In the genomic region with DNA sequence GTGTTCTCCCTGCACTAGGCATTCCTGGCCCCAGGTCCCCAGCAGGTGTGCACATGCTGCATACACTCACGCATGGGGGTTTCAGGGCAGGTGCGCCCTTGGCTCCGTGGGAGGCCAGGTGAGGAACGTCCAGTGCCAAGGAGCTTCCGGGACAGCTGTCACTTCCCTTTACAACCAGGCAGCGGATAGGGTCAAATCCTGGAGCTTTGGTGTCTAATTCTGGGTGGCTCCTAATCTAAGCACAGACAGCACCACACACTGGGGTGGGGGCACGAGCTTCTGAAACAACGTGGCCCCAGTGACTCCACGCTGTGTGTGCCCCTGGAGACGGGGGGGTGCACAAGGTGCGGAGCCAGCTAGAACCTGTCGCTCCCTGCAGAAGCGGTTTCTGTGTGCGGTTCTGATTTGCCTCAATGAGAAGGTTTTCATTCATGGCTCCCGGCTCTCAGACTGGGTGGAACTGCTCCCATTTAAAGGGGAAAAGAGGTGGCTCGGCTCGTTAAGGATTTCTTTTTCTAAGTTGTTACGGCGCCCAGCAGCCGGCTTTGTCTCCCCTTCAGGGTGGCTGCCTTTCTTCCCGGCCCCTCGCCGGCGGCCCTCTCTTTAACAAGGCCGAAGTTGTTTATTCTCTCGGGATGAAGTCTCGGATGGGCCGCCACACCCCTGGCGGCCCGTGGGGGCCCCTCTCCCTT, we compare ENCODE assay signal across 20 cellular contexts. TPM values are rescaled to one million over a fixed set of nuclear protein-coding genes. Genes with fewer than 3 reads are reported as not detected.
DNase-seq lines count a peak whose midpoint lies in the region; ATAC-seq, FAIRE-seq and TF ChIP-seq lines count a peak whose summit lies in the region.
"Had no signal": no experiment of that assay in that cellular context is flagged by ENCODE, and none has a peak within 500 bp of the region (broad histone marks: within the 10 kb centered on the region; RNA-seq: fewer than 3 reads in every experiment).

No MANE protein-coding gene starts in this region.

- H3K4me1 ChIP-seq in A549: peaks cover 68% of the 10 kb centered on the region
- H3K4me1 ChIP-seq in HCT116 (ENCODE audit: control insufficient read depth in 1 of 2, insufficient read depth in 2 of 2, low read length in 2 of 2): peaks cover 10 to 61% of the 10 kb centered on the region in 2 experiments
- H3K4me1 ChIP-seq in Panc1 (ENCODE audit: control insufficient read depth, insufficient read depth, low read length): peaks cover 28% of the 10 kb centered on the region
- H3K4me1 ChIP-seq in HepG2 (ENCODE audit: insufficient read depth, low read length): peaks cover 35% of the 10 kb centered on the region

- intact Hi-C loops in HCT116 (cut with micrococcal nuclease) (no loop called here), Panc1 (cut with micrococcal nuclease; ENCODE audit: unreplicated experiment) (no loop called here), HepG2 (cut with micrococcal nuclease; ENCODE audit: unreplicated experiment) (loop anchor here (10.0 kb wide), 2 partner anchors 151 to 541 kb away; no protein-coding TSS in a partner anchor), dorsolateral prefrontal cortex (cut with DNase I) (loop anchor here (2.0 to 10.0 kb wide), 2 partner anchors 27 to 201 kb away; no protein-coding TSS in a partner anchor)

- RAD21 ChIA-PET in HCT116 (lab: Charles Lee; ENCODE audit: low non-redundant PET in 1 of 2, low total read pairs in 2 of 2, uncharacterized antibody in 2 of 2, unreplicated experiment in 2 of 2): no interaction called here

- H3K9me3 ChIP-seq in A549 (no peaks in the 10 kb centered on the region), HCT116 (ENCODE audit: control insufficient read depth in 1 of 2, insufficient read depth in 1 of 2, low read depth in 1 of 2, low read length in 2 of 2) (no peaks in the 10 kb centered on the region), Panc1 (ENCODE audit: control insufficient read depth, insufficient read depth, low read depth, low read length) (no peaks in the 10 kb centered on the region), HepG2 (ENCODE audit: low read length) (no peaks in the 10 kb centered on the region)

- ATAC-seq in A549 (no peak), HCT116 (0 out of 2 replicates have a peak, but pooled peaks have one; percentile 0), Panc1 (no peak), HepG2 (no peak), esophagus mucosa (no peak)

- no peaks in the 10 kb centered on the region for H3K9me2 ChIP-seq in HCT116 (ENCODE audit: insufficient read depth)

- TF ChIP-seq CTCF in A549 (IDR thresholded peaks at IDR 0.05): no peak
- TF ChIP-seq CTCF in HCT116 (IDR thresholded peaks at IDR 0.05 in 2 of 3, conservative IDR thresholded peaks at IDR 0.05 in 1 of 3; ENCODE audit: borderline replicate concordance in 1 of 3, insufficient read depth in 1 of 3, low read depth in 2 of 3, low read length in 2 of 3): no peak
- no peak for TF ChIP-seq CTCF in Panc1 (IDR thresholded peaks at IDR 0.05)
- no peak for TF ChIP-seq CTCF in HepG2 (CRISPR knock-in tag; IDR thresholded peaks at IDR 0.05)
- TF ChIP-seq CTCF in dorsolateral prefrontal cortex (IDR thresholded peaks at IDR 0.05 in 54 of 56, conservative IDR thresholded peaks at IDR 0.05 in 2 of 56; ENCODE audit: low read depth in 1 of 56, partially characterized antibody in 56 of 56): no peak

- CTCF ChIA-PET in A549 (lab: Yijun Ruan, JAX): interaction anchor here (0.7 to 8.0 kb wide), 13 partner anchors 12 to 557 kb away, joined by 3 to 262 read pairs (median 6); a partner anchor contains a TSS
- CTCF ChIA-PET in HCT116 (lab: Charles Lee): no interaction called here
- CTCF ChIA-PET in Panc1 (lab: Charles Lee): interaction anchor here (0.6 kb wide), 1 partner anchor 196 kb away, joined by 3 read pairs; no protein-coding TSS in a partner anchor
- CTCF ChIA-PET in HepG2 (lab: Yijun Ruan, JAX; ENCODE audit: low intra/inter-chr PET ratio, low total read pairs): interaction anchor here (4.1 kb wide), 1 partner anchor 25 kb away, joined by 26 read pairs; no protein-coding TSS in a partner anchor

- peak overlapping the region; percentile 100; the same call in 1 of the 2 replicates for H3K9ac ChIP-seq in HCT116 (ENCODE audit: low read length)
- H3K9ac ChIP-seq in HepG2 (ENCODE audit: insufficient read depth, low read depth, low read length): no peak overlapping the region

- TF ChIP-seq RAD21 in A549 (conservative IDR thresholded peaks at IDR 0.05 in 1 of 2, IDR thresholded peaks at IDR 0.05 in 1 of 2): no peak
- TF ChIP-seq RAD21 in HCT116 (IDR thresholded peaks at IDR 0.05; ENCODE audit: low read depth): no peak
- no peak for TF ChIP-seq RAD21 in HepG2 (CRISPR knock-in tag; IDR thresholded peaks at IDR 0.05)

- FAIRE-seq in A549 (lab: Jason Lieb, UNC): no peak
- no peak for FAIRE-seq in HepG2 (lab: Jason Lieb, UNC)
- FAIRE-seq: G401.6, RCC 7860 had no signal

- H3K4me3 ChIP-seq in A549 (no peak overlapping the region), HCT116 (replicated peaks in 1 of 2; ENCODE audit: low read depth in 1 of 2, low read length in 2 of 2) (no peak overlapping the region), Panc1 (ENCODE audit: low read depth in 2 of 2, low read length in 2 of 2) (no peak overlapping the region), HepG2 (replicated peaks in 1 of 3; ENCODE audit: insufficient read depth in 1 of 3, low read depth in 2 of 3, low read length in 3 of 3) (no peak overlapping the region), dorsolateral prefrontal cortex (no peak overlapping the region)

- in situ Hi-C loops in Panc1 (cut with HindIII; ENCODE audit: low pct_unique_long_range_greater_than_20kb, low sequenced_read_pairs) (no loop called here), HepG2 (cut with HindIII; ENCODE audit: extremely low pct_ligation_motif_present, low pct_unique_long_range_greater_than_20kb) (loop anchor here (25.0 kb wide), 1 partner anchor 209 kb away; no protein-coding TSS in a partner anchor)

- H3K79me2 ChIP-seq in HCT116 (ENCODE audit: insufficient read depth, low read length) (peaks cover 100% of the 10 kb centered on the region), HepG2 (ENCODE audit: insufficient read depth, low read length) (peaks cover 40% of the 10 kb centered on the region)

- POLR2A ChIA-PET in A549 (lab: Yijun Ruan, JAX) (interaction anchor here (0.9 to 8.9 kb wide), 2 partner anchors 350 to 514 kb away, joined by 3 to 188 read pairs; a partner anchor contains a TSS), HCT116 (lab: Charles Lee) (no interaction called here), Panc1 (lab: Charles Lee) (interaction anchor here (0.6 kb wide), 1 partner anchor 350 kb away, joined by 4 read pairs; no protein-coding TSS in a partner anchor), HepG2 (lab: Yijun Ruan, JAX) (interaction anchor here (0.8 to 5.5 kb wide), 4 partner anchors 9 to 29 kb away, joined by 3 to 40 read pairs (median 20); a partner anchor contains a TSS)

- DNase-seq in A549 (ENCODE audit: low read depth in 1 of 2, low spot score in 1 of 2): no peak
- no peak for DNase-seq in HCT116 (ENCODE audit: low read depth, low spot score)
- DNase-seq in Panc1 (ENCODE audit: low read depth, low spot score): no peak
- no peak for DNase-seq in HepG2 (ENCODE audit: low spot score)
- no peak for DNase-seq in dorsolateral prefrontal cortex
- DNase-seq in NCI-H187 treated with DMSO at 0.1 percent for 48 hours (lab: John Stamatoyannopoulos, UW): no peak
- DNase-seq in central memory CD4-positive, alpha-beta T cell: no peak
- DNase-seq: activated naive CD4-positive, alpha-beta T cell; cerebellar nuclear complex; erythroblast; Kasumi-1; NCI-H2171 treated with DMSO at 0.1 percent for 48 hours; stimulated activated naive CD4-positive, alpha-beta T cell; T-helper 9 cell had no signal

- no peak for TF ChIP-seq POLR2A in A549 (IDR thresholded peaks at IDR 0.05; ENCODE audit: low read length)
- no peak for TF ChIP-seq POLR2A in HCT116 (IDR thresholded peaks at IDR 0.05; ENCODE audit: borderline replicate concordance, extremely low read depth, insufficient read depth, insufficient read length)
- TF ChIP-seq POLR2A in HepG2 (IDR thresholded peaks at IDR 0.05; ENCODE audit: insufficient read depth in 1 of 2, low read depth in 2 of 2, low read length in 2 of 2): peak in 1 of 2 experiments; percentile 31; a peak in 1 of 4 replicates

- H4K20me1 ChIP-seq in HCT116 (ENCODE audit: insufficient read depth) (peaks cover 44% of the 10 kb centered on the region; the same call in 1 of the 2 replicates), HepG2 (ENCODE audit: insufficient read depth, low read length) (peaks cover 42% of the 10 kb centered on the region)

- no peak for TF ChIP-seq EP300 in A549 (IDR thresholded peaks at IDR 0.05)
- TF ChIP-seq EP300 in HepG2 (IDR thresholded peaks at IDR 0.05; ENCODE audit: low read depth in 2 of 2, low read length in 2 of 2): no peak
- TF ChIP-seq EP300 in HepG2 (CRISPR knock-in tag; IDR thresholded peaks at IDR 0.05; ENCODE audit: borderline replicate concordance): no peak

- H2AFZ ChIP-seq in HCT116 (ENCODE audit: low read depth, low read length, poor library complexity, severe bottlenecking) (no peak overlapping the region), HepG2 (ENCODE audit: low read length) (no peak overlapping the region)

- H3K27me3 ChIP-seq in HCT116 (ENCODE audit: insufficient read depth, low read length) (no peaks in the 10 kb centered on the region), Panc1 (ENCODE audit: control insufficient read depth, insufficient read depth, low read length) (no peaks in the 10 kb centered on the region), HepG2 (ENCODE audit: control insufficient read depth in 1 of 2, insufficient read depth in 2 of 2, low read length in 2 of 2) (no peaks in the 10 kb centered on the region; a peak in 1 of 5 replicates), dorsolateral prefrontal cortex (peaks cover 0 to 51% (median 22%) of the 10 kb centered on the region in 45 donors)

- H3K27ac ChIP-seq in A549: peak overlapping the region in 1 of 2 experiments; percentile 96; a peak in 3 of 6 replicates
- peak overlapping the region; percentile 36; the same call in 1 of the 2 replicates for H3K27ac ChIP-seq in HCT116 (ENCODE audit: low read depth, low read length)
- no peak overlapping the region for H3K27ac ChIP-seq in Panc1 (ENCODE audit: low read length)
- H3K27ac ChIP-seq in HepG2 (ENCODE audit: extremely low read length, insufficient read depth, low read length): no peak overlapping the region
- H3K27ac ChIP-seq in dorsolateral prefrontal cortex: no peak overlapping the region

- H3K36me3 ChIP-seq in HCT116 (ENCODE audit: control insufficient read depth in 1 of 2, insufficient read depth in 2 of 2, low read length in 2 of 2) (peaks cover 41 to 73% of the 10 kb centered on the region in 2 experiments), Panc1 (ENCODE audit: control insufficient read depth, insufficient read depth, low read length) (peaks cover 18% of the 10 kb centered on the region; the same call in 1 of the 2 replicates), HepG2 (replicated peaks in 1 of 2; ENCODE audit: control insufficient read depth in 1 of 2, insufficient read depth in 2 of 2, low read length in 2 of 2) (peaks cover 34 to 65% of the 10 kb centered on the region in 2 experiments)

- BruUV-seq in HCT116 (replicated peaks; lab: Mats Ljungman, UMichigan): no TSS peak
- BruUV-seq in Panc1 (replicated peaks; lab: Mats Ljungman, UMichigan): TSS peak; percentile 0
- BruUV-seq in HepG2 (replicated peaks; lab: Mats Ljungman, UMichigan): no TSS peak

- WGBS in A549 (ENCODE audit: missing lambda C conversion rate): 84% methylated on average over 28 of the region's 30 CpGs
- WGBS in HepG2 (ENCODE audit: low lambda C conversion rate): 95% methylated on average over 21 of the region's 30 CpGs

- peak overlapping the region; percentile 88 for H3K4me2 ChIP-seq in A549
- no peak overlapping the region for H3K4me2 ChIP-seq in HCT116 (ENCODE audit: low read length)
- H3K4me2 ChIP-seq in HepG2 (ENCODE audit: low read depth, low read length): no peak overlapping the region

RNA-seq across cellular contexts. Expression of a gene that starts 5.0 kb away (rescaled TPM):
- polyA plus RNA-seq in A549 (2011; rRNA removed): 106 and 136 TPM in 2 replicates
- polyA plus RNA-seq in A549 (2012; cell fraction: cytosol; rRNA removed): 219 and 249 TPM in 2 replicates
- 343 and 460 TPM in 2 replicates for polyA plus RNA-seq in A549 (2012; cell fraction: nucleus; rRNA removed)
- 125 to 157 TPM (median 131 TPM) in 3 replicates for polyA plus RNA-seq in A549 (2017; fragmentation: RNase III; extraction: RNeasy Plus Mini Kit Qiagen cat#74134 plus additional on column Dnase treatment)
- polyA minus RNA-seq in A549 (2011; rRNA and poly(A)+ RNA removed): 276 and 347 TPM in 2 replicates
- total RNA-seq in HCT116 (2021; ENCODE audit: unreplicated experiment): 601 TPM
- 284 and 460 TPM in 2 replicates for polyA plus RNA-seq in HCT116 (2012)
- total RNA-seq in Panc1 (2021; ENCODE audit: unreplicated experiment): 259 TPM
- polyA plus RNA-seq in Panc1 (2012; ENCODE audit: insufficient read length): 275 TPM
- total RNA-seq in HepG2 (2016; rRNA removed; fragmentation: Illumina TruSeq; extraction: Trizol): 107 and 117 TPM in 2 replicates
- total RNA-seq in HepG2 (2016; cell fraction: cytosol; rRNA removed; fragmentation: Illumina TruSeq; extraction: Trizol; ENCODE audit: low read depth): 18.0 and 19.0 TPM in 2 replicates
- 91.6 and 108 TPM in 2 replicates for total RNA-seq in HepG2 (2016; cell fraction: insoluble cytoplasmic fraction; rRNA removed; fragmentation: Illumina TruSeq; extraction: Trizol)
- 58.9 and 60.9 TPM in 2 replicates for total RNA-seq in HepG2 (2016; cell fraction: membrane; rRNA removed; fragmentation: Illumina TruSeq; extraction: Trizol)
- total RNA-seq in HepG2 (2016; cell fraction: nucleus; rRNA removed; fragmentation: Illumina TruSeq; extraction: Trizol): 68.6 and 72.9 TPM in 2 replicates
- 126 and 136 TPM in 2 replicates for polyA plus RNA-seq in HepG2 (2011; rRNA removed)
- 73.2 and 112 TPM in 2 replicates for polyA plus RNA-seq in HepG2 (2011; cell fraction: cytosol; rRNA removed)
- 161 and 292 TPM in 2 replicates for polyA plus RNA-seq in HepG2 (2011; cell fraction: nucleus; rRNA removed)
- 60.9 and 65.2 TPM in 2 replicates for polyA plus RNA-seq in HepG2 (2012)
- polyA plus RNA-seq in HepG2 (2016; cell fraction: cytosol; fragmentation: Illumina TruSeq; extraction: Trizol; ENCODE audit: low read depth): 10.4 and 11.6 TPM in 2 replicates
- polyA plus RNA-seq in HepG2 (2016; cell fraction: insoluble cytoplasmic fraction; fragmentation: Illumina TruSeq; extraction: Trizol; ENCODE audit: low read depth): 75.4 and 106 TPM in 2 replicates
- 24.6 and 25.9 TPM in 2 replicates for polyA plus RNA-seq in HepG2 (2016; cell fraction: membrane; fragmentation: Illumina TruSeq; extraction: Trizol; ENCODE audit: low read depth)
- 90.1 and 100 TPM in 2 replicates for polyA plus RNA-seq in HepG2 (2016; cell fraction: nucleus; fragmentation: Illumina TruSeq; extraction: Trizol; ENCODE audit: insufficient read depth, low read depth)
- 30.5 and 379 TPM in 2 replicates for polyA minus RNA-seq in HepG2 (2011; rRNA and poly(A)+ RNA removed; ENCODE audit: low replicate concordance)
- 191 and 225 TPM in 2 replicates for polyA minus RNA-seq in HepG2 (2011; cell fraction: cytosol; rRNA and poly(A)+ RNA removed)
- polyA minus RNA-seq in HepG2 (2011; cell fraction: nucleus; rRNA and poly(A)+ RNA removed): 120 and 156 TPM in 2 replicates
- 10 to 100 TPM; 12.7 to 68.0 (median 31.1) TPM for total RNA-seq in dorsolateral prefrontal cortex
- 63.7 TPM for total RNA-seq in esophagus mucosa

RNA-seq across cellular contexts. Expression of a gene that starts 29.2 kb away (rescaled TPM):
- 20.0 and 25.1 TPM in 2 replicates for polyA plus RNA-seq in A549 (2011; rRNA removed)
- 27.7 TPM in 2 replicates for polyA plus RNA-seq in A549 (2012; cell fraction: cytosol; rRNA removed)
- polyA plus RNA-seq in A549 (2012; cell fraction: nucleus; rRNA removed): 31.5 and 54.7 TPM in 2 replicates
- polyA plus RNA-seq in A549 (2017; fragmentation: RNase III; extraction: RNeasy Plus Mini Kit Qiagen cat#74134 plus additional on column Dnase treatment): 27.0 to 30.3 TPM (median 29.7 TPM) in 3 replicates
- 11.0 TPM in 2 replicates for polyA minus RNA-seq in A549 (2011; rRNA and poly(A)+ RNA removed)
- total RNA-seq in HCT116 (2021; ENCODE audit: unreplicated experiment): 21.3 TPM
- polyA plus RNA-seq in HCT116 (2012): 14.4 and 23.1 TPM in 2 replicates
- total RNA-seq in Panc1 (2021; ENCODE audit: unreplicated experiment): 28.7 TPM
- polyA plus RNA-seq in Panc1 (2012; ENCODE audit: insufficient read length): 73.8 TPM
- 11.3 and 15.0 TPM in 2 replicates for total RNA-seq in HepG2 (2016; rRNA removed; fragmentation: Illumina TruSeq; extraction: Trizol)
- 9.2 and 10.5 TPM in 2 replicates for total RNA-seq in HepG2 (2016; cell fraction: cytosol; rRNA removed; fragmentation: Illumina TruSeq; extraction: Trizol; ENCODE audit: low read depth)
- 9.0 and 17.0 TPM in 2 replicates for total RNA-seq in HepG2 (2016; cell fraction: insoluble cytoplasmic fraction; rRNA removed; fragmentation: Illumina TruSeq; extraction: Trizol)
- 11.5 and 13.4 TPM in 2 replicates for total RNA-seq in HepG2 (2016; cell fraction: membrane; rRNA removed; fragmentation: Illumina TruSeq; extraction: Trizol)
- total RNA-seq in HepG2 (2016; cell fraction: nucleus; rRNA removed; fragmentation: Illumina TruSeq; extraction: Trizol): 17.6 and 20.5 TPM in 2 replicates
- 11.8 and 13.8 TPM in 2 replicates for polyA plus RNA-seq in HepG2 (2011; rRNA removed)
- 9.3 TPM in 2 replicates for polyA plus RNA-seq in HepG2 (2011; cell fraction: cytosol; rRNA removed)
- 32.0 and 35.0 TPM in 2 replicates for polyA plus RNA-seq in HepG2 (2011; cell fraction: nucleus; rRNA removed)
- polyA plus RNA-seq in HepG2 (2012): 10.6 and 11.8 TPM in 2 replicates
- polyA plus RNA-seq in HepG2 (2016; cell fraction: cytosol; fragmentation: Illumina TruSeq; extraction: Trizol; ENCODE audit: low read depth): 5.3 and 6.8 TPM in 2 replicates
- polyA plus RNA-seq in HepG2 (2016; cell fraction: insoluble cytoplasmic fraction; fragmentation: Illumina TruSeq; extraction: Trizol; ENCODE audit: low read depth): 13.9 and 14.6 TPM in 2 replicates
- polyA plus RNA-seq in HepG2 (2016; cell fraction: membrane; fragmentation: Illumina TruSeq; extraction: Trizol; ENCODE audit: low read depth): 9.0 and 9.4 TPM in 2 replicates
- 40.5 and 43.2 TPM in 2 replicates for polyA plus RNA-seq in HepG2 (2016; cell fraction: nucleus; fragmentation: Illumina TruSeq; extraction: Trizol; ENCODE audit: insufficient read depth, low read depth)
- 17.9 and 33.2 TPM in 2 replicates for polyA minus RNA-seq in HepG2 (2011; rRNA and poly(A)+ RNA removed; ENCODE audit: low replicate concordance)
- 4.6 TPM in 2 replicates for polyA minus RNA-seq in HepG2 (2011; cell fraction: cytosol; rRNA and poly(A)+ RNA removed)
- 22.3 and 29.4 TPM in 2 replicates for polyA minus RNA-seq in HepG2 (2011; cell fraction: nucleus; rRNA and poly(A)+ RNA removed)
- total RNA-seq in dorsolateral prefrontal cortex: 10 to 100 TPM; 33.4 to 74.6 (median 51.9) TPM
- total RNA-seq in esophagus mucosa: 12.1 TPM

RNA-seq across cellular contexts. Expression of a gene that starts 57.9 kb away (rescaled TPM):
- 0.28 and 0.31 TPM in 2 replicates for polyA plus RNA-seq in A549 (2011; rRNA removed)
- polyA plus RNA-seq in A549 (2012; cell fraction: cytosol; rRNA removed): 0.07 and 0.12 TPM in 2 replicates
- 0.07 and 0.11 TPM in 2 replicates for polyA plus RNA-seq in A549 (2012; cell fraction: nucleus; rRNA removed)
- 0.05 TPM in 1 of 3 replicates, not detected in the others for polyA plus RNA-seq in A549 (2017; fragmentation: RNase III; extraction: RNeasy Plus Mini Kit Qiagen cat#74134 plus additional on column Dnase treatment)
- polyA minus RNA-seq in A549 (2011; rRNA and poly(A)+ RNA removed): 0.24 TPM in 1 of 2 replicates, not detected in the other
- 37.5 TPM for total RNA-seq in HCT116 (2021; ENCODE audit: unreplicated experiment)
- polyA plus RNA-seq in HCT116 (2012): 40.3 and 46.1 TPM in 2 replicates
- not detected for total RNA-seq in Panc1 (2021; ENCODE audit: unreplicated experiment)
- polyA plus RNA-seq in Panc1 (2012; ENCODE audit: insufficient read length): not detected
- not detected in 2 replicates for total RNA-seq in HepG2 (2016; rRNA removed; fragmentation: Illumina TruSeq; extraction: Trizol)
- total RNA-seq in HepG2 (2016; cell fraction: cytosol; rRNA removed; fragmentation: Illumina TruSeq; extraction: Trizol; ENCODE audit: low read depth): not detected in 2 replicates
- total RNA-seq in HepG2 (2016; cell fraction: insoluble cytoplasmic fraction; rRNA removed; fragmentation: Illumina TruSeq; extraction: Trizol): 0.04 TPM in 1 of 2 replicates, not detected in the other
- not detected in 2 replicates for total RNA-seq in HepG2 (2016; cell fraction: membrane; rRNA removed; fragmentation: Illumina TruSeq; extraction: Trizol)
- not detected in 2 replicates for total RNA-seq in HepG2 (2016; cell fraction: nucleus; rRNA removed; fragmentation: Illumina TruSeq; extraction: Trizol)
- polyA plus RNA-seq in HepG2 (2011; rRNA removed): 0.07 and 0.16 TPM in 2 replicates
- 0.03 and 0.06 TPM in 2 replicates for polyA plus RNA-seq in HepG2 (2011; cell fraction: cytosol; rRNA removed)
- 0.62 and 0.74 TPM in 2 replicates for polyA plus RNA-seq in HepG2 (2011; cell fraction: nucleus; rRNA removed)
- 0.08 and 0.11 TPM in 2 replicates for polyA plus RNA-seq in HepG2 (2012)
- polyA plus RNA-seq in HepG2 (2016; cell fraction: cytosol; fragmentation: Illumina TruSeq; extraction: Trizol; ENCODE audit: low read depth): not detected in 2 replicates
- not detected in 2 replicates for polyA plus RNA-seq in HepG2 (2016; cell fraction: insoluble cytoplasmic fraction; fragmentation: Illumina TruSeq; extraction: Trizol; ENCODE audit: low read depth)
- polyA plus RNA-seq in HepG2 (2016; cell fraction: membrane; fragmentation: Illumina TruSeq; extraction: Trizol; ENCODE audit: low read depth): not detected in 2 replicates
- polyA plus RNA-seq in HepG2 (2016; cell fraction: nucleus; fragmentation: Illumina TruSeq; extraction: Trizol; ENCODE audit: insufficient read depth, low read depth): 0.36 and 0.37 TPM in 2 replicates
- polyA minus RNA-seq in HepG2 (2011; rRNA and poly(A)+ RNA removed; ENCODE audit: low replicate concordance): 0.21 TPM in 1 of 2 replicates, not detected in the other
- not detected in 2 replicates for polyA minus RNA-seq in HepG2 (2011; cell fraction: cytosol; rRNA and poly(A)+ RNA removed)
- not detected in 2 replicates for polyA minus RNA-seq in HepG2 (2011; cell fraction: nucleus; rRNA and poly(A)+ RNA removed)
- total RNA-seq in dorsolateral prefrontal cortex: not detected
- total RNA-seq in esophagus mucosa: not detected
- total RNA-seq: activated CD8-positive, alpha-beta memory T cell treated with anti-CD3 and anti-CD28 coated beads for 36 hours; osteocyte had no signal
- polyA plus RNA-seq: BJ had no signal

Comparison
In these comparisons a context has a peak if more than half of its experiments do, and no peak if none do; other contexts are left out.
1. RNA of a gene that starts 57.9 kb away (total RNA-seq): 37.5 TPM in HCT116 (single experiment); not detected in Panc1 (single experiment), 0.04 TPM in HepG2, not detected in dorsolateral prefrontal cortex and not detected in esophagus mucosa (single experiment); every median in the first group is over 10 times any median in the second.
2. intact Hi-C loops: an anchor here in HepG2 (10.0 kb wide) and dorsolateral prefrontal cortex (2.0 to 10.0 kb wide); none called in HCT116 and Panc1.